18 cellular contexts compared by ENCODE assay signal in genomic region chr12:49518914-49519573, GRCh38. TPM values are rescaled to one million over a fixed set of nuclear protein-coding genes. Genes with fewer than 3 reads are reported as not detected.
DNase-seq lines count a peak whose midpoint lies in the region; ATAC-seq and TF ChIP-seq lines count a peak whose summit lies in the region.
"Had no signal": no experiment of that assay in that cellular context is flagged by ENCODE, and none has a peak within 500 bp of the region (broad histone marks: within the 10 kb centered on the region; RNA-seq: fewer than 3 reads in every experiment).

No MANE protein-coding gene starts in this region.

- peaks cover 17 to 18% of the 10 kb centered on the region in 2 experiments for H3K36me3 ChIP-seq in HCT116 (ENCODE audit: control insufficient read depth in 1 of 2, insufficient read depth in 2 of 2, low read length in 2 of 2)

- peak overlapping the region; percentile 84 for H3K27ac ChIP-seq in HCT116 (ENCODE audit: low read depth, low read length)
- H3K27ac ChIP-seq: BLaER1, gastroesophageal sphincter had no signal

- peak overlapping the region; percentile 5; the same call in 1 of the 2 replicates for H3K9ac ChIP-seq in HCT116 (ENCODE audit: low read length)
- H3K9ac ChIP-seq: BLaER1 had no signal

- peaks cover 46 to 52% of the 10 kb centered on the region in 2 experiments for H3K4me1 ChIP-seq in HCT116 (ENCODE audit: control insufficient read depth in 1 of 2, insufficient read depth in 2 of 2, low read length in 2 of 2)
- H3K4me1 ChIP-seq: gastroesophageal sphincter had no signal

- no TSS peak for BruUV-seq in HCT116 (replicated peaks; lab: Mats Ljungman, UMichigan)

- TF ChIP-seq POLR2A in HCT116 (IDR thresholded peaks at IDR 0.05; ENCODE audit: borderline replicate concordance, extremely low read depth, insufficient read depth, insufficient read length) = no peak

- RAD21 ChIA-PET in HCT116 (lab: Charles Lee; ENCODE audit: low non-redundant PET in 1 of 2, low total read pairs in 2 of 2, uncharacterized antibody in 2 of 2, unreplicated experiment in 2 of 2) = interaction anchor here in 1 of 2 experiments (1.2 kb wide), 1 partner anchor 161 kb away, joined by 5 read pairs; no protein-coding TSS in a partner anchor

- H3K4me3 ChIP-seq in HCT116 (replicated peaks in 1 of 2; ENCODE audit: low read depth in 1 of 2, low read length in 2 of 2) = no peak overlapping the region
- no peak overlapping the region for H3K4me3 ChIP-seq in astrocyte of the cerebellum (ENCODE audit: low read depth, low read length)
- H3K4me3 ChIP-seq: BLaER1, gastroesophageal sphincter had no signal

- POLR2A ChIA-PET in HCT116 (lab: Charles Lee) = interaction anchor here (0.6 to 1.1 kb wide), 4 partner anchors 8 to 182 kb away, joined by 3 to 4 read pairs (median 4); partner anchors contain the start of gene SPATS2

- ATAC-seq in HCT116 (peak; percentile 52), GM18520 (IDR thresholded peaks at IDR 0.05; ENCODE audit: unreplicated experiment) (no peak)
- ATAC-seq: gastroesophageal sphincter, Panc1, T-helper 17 cell had no signal

- CTCF ChIA-PET in HCT116 (lab: Charles Lee) = interaction anchor here (1.1 to 2.4 kb wide), 3 partner anchors 35 to 171 kb away, joined by 3 to 17 read pairs (median 5); no protein-coding TSS in a partner anchor

- no peaks in the 10 kb centered on the region for H3K27me3 ChIP-seq in HCT116 (ENCODE audit: insufficient read depth, low read length)
- H3K27me3 ChIP-seq: BLaER1, gastroesophageal sphincter had no signal

- no peaks in the 10 kb centered on the region for H3K9me3 ChIP-seq in HCT116 (ENCODE audit: control insufficient read depth in 1 of 2, insufficient read depth in 1 of 2, low read depth in 1 of 2, low read length in 2 of 2)
- H3K9me3 ChIP-seq: BLaER1, gastroesophageal sphincter had no signal

- H4K20me1 ChIP-seq in HCT116 (ENCODE audit: insufficient read depth) = no peaks in the 10 kb centered on the region
- H4K20me1 ChIP-seq: BLaER1 had no signal

- no peaks in the 10 kb centered on the region for H3K79me2 ChIP-seq in HCT116 (ENCODE audit: insufficient read depth, low read length)

- intact Hi-C loops in HCT116 (cut with micrococcal nuclease) = no loop called here

- H3K9me2 ChIP-seq in HCT116 (ENCODE audit: insufficient read depth) = no peaks in the 10 kb centered on the region

- in situ Hi-C loops in astrocyte of the cerebellum (cut with HindIII; ENCODE audit: low sequenced_read_pairs) = loop anchor here (5.0 kb wide), 1 partner anchor 53 kb away; no protein-coding TSS in a partner anchor

- peak overlapping the region; percentile 55 for H3K4me2 ChIP-seq in HCT116 (ENCODE audit: low read length)
- H3K4me2 ChIP-seq: BLaER1 had no signal

- H2AFZ ChIP-seq in HCT116 (ENCODE audit: low read depth, low read length, poor library complexity, severe bottlenecking) = no peak overlapping the region

- DNase-seq in AG08395 (ENCODE audit: low spot score) = peak; percentile 48
- no peak for DNase-seq in HCT116 (ENCODE audit: low read depth, low spot score)
- peak; percentile 39 for DNase-seq in astrocyte of the cerebellum (ENCODE audit: low read depth)
- DNase-seq in kidney glomerular epithelial cell (lab: John Stamatoyannopoulos, UW) = peak; percentile 38
- DNase-seq in retina = no peak
- no peak for DNase-seq in anterior cingulate cortex (lab: John Stamatoyannopoulos, UW)
- DNase-seq in mucosa of gallbladder (ENCODE audit: low spot score) = no peak
- DNase-seq: activated CD4-positive, alpha-beta T cell treated with anti-CD3 and anti-CD28 coated beads for 4 hours; aorta; DND-41; NCI-H1417; NCI-H446 treated with DMSO at 0.1 percent for 48 hours; T-helper 17 cell; trophoblast cell had no signal

- TF ChIP-seq CTCF in HCT116 (IDR thresholded peaks at IDR 0.05 in 2 of 3, conservative IDR thresholded peaks at IDR 0.05 in 1 of 3; ENCODE audit: borderline replicate concordance in 1 of 3, insufficient read depth in 1 of 3, low read depth in 2 of 3, low read length in 2 of 3) (no peak), astrocyte of the cerebellum (IDR thresholded peaks at IDR 0.05; ENCODE audit: low read depth, low read length, missing control alignments) (no peak)

- no peak for TF ChIP-seq RAD21 in HCT116 (IDR thresholded peaks at IDR 0.05; ENCODE audit: low read depth)

TF ChIP-seq in HCT116, 20 proteins besides CTCF, POLR2A, EP300 and RAD21:
- TF ChIP-seq EZH2phosphoT487 (IDR thresholded peaks at IDR 0.05; ENCODE audit: borderline replicate concordance) = no peak
- peak; percentile 19 for TF ChIP-seq YY1 (IDR thresholded peaks at IDR 0.05; ENCODE audit: extremely low read depth, insufficient replicate concordance, low read depth, low read length)
- TF ChIP-seq EZH2 (IDR thresholded peaks at IDR 0.05) = no peak
- peak; percentile 47; the same call in 1 of the 2 replicates for TF ChIP-seq SRF (IDR thresholded peaks at IDR 0.05; ENCODE audit: low read depth)
- TF ChIP-seq, protein P1, sequence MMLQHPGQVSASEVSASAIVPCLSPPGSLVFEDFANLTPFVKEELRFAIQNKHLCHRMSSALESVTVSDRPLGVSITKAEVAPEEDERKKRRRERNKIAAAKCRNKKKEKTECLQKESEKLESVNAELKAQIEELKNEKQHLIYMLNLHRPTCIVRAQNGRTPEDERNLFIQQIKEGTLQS (IDR thresholded peaks at IDR 0.05) = peak; percentile 16; the same call in 1 of the 2 replicates
- TF ChIP-seq CBX3 (IDR thresholded peaks at IDR 0.05; ENCODE audit: low read depth) = 0 out of 2 replicates have a peak, but pooled peaks have one; percentile 68
- TF ChIP-seq JUND (IDR thresholded peaks at IDR 0.05) = peak; percentile 84
- 0 out of 2 replicates have a peak, but pooled peaks have one; percentile 32 for TF ChIP-seq SIN3A (IDR thresholded peaks at IDR 0.05; ENCODE audit: low read depth)
- no peak for TF ChIP-seq MAX (IDR thresholded peaks at IDR 0.05)
- TF ChIP-seq CEBPB (IDR thresholded peaks at IDR 0.05; ENCODE audit: low read depth) = 0 out of 2 replicates have a peak, but pooled peaks have one; percentile 40
- TF ChIP-seq FOSL1 (IDR thresholded peaks at IDR 0.05; ENCODE audit: low read depth) = peak; percentile 83
- peak; percentile 76 for TF ChIP-seq SP1 (IDR thresholded peaks at IDR 0.05; ENCODE audit: low read depth)
- TF ChIP-seq, protein P2, sequence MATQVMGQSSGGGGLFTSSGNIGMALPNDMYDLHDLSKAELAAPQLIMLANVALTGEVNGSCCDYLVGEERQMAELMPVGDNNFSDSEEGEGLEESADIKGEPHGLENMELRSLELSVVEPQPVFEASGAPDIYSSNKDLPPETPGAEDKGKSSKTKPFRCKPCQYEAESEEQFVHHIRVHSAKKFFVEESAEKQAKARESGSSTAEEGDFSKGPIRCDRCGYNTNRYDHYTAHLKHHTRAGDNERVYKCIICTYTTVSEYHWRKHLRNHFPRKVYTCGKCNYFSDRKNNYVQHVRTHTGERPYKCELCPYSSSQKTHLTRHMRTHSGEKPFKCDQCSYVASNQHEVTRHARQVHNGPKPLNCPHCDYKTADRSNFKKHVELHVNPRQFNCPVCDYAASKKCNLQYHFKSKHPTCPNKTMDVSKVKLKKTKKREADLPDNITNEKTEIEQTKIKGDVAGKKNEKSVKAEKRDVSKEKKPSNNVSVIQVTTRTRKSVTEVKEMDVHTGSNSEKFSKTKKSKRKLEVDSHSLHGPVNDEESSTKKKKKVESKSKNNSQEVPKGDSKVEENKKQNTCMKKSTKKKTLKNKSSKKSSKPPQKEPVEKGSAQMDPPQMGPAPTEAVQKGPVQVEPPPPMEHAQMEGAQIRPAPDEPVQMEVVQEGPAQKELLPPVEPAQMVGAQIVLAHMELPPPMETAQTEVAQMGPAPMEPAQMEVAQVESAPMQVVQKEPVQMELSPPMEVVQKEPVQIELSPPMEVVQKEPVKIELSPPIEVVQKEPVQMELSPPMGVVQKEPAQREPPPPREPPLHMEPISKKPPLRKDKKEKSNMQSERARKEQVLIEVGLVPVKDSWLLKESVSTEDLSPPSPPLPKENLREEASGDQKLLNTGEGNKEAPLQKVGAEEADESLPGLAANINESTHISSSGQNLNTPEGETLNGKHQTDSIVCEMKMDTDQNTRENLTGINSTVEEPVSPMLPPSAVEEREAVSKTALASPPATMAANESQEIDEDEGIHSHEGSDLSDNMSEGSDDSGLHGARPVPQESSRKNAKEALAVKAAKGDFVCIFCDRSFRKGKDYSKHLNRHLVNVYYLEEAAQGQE (IDR thresholded peaks at IDR 0.05; ENCODE audit: low read depth) = no peak
- TF ChIP-seq POLR2AphosphoS5 (IDR thresholded peaks at IDR 0.05; ENCODE audit: low read depth, low read length) = peak; percentile 40; the same call in 1 of the 2 replicates
- peak; percentile 74 for TF ChIP-seq TCF7L2 (IDR thresholded peaks at IDR 0.05; ENCODE audit: borderline replicate concordance, extremely low read depth, insufficient read depth, insufficient read length)
- no peak for TF ChIP-seq ZFX (IDR thresholded peaks at IDR 0.05)
- TF ChIP-seq ZBTB33 (IDR thresholded peaks at IDR 0.05; ENCODE audit: extremely low read depth, insufficient replicate concordance, low read length) = no peak

RNA-seq across cellular contexts. Expression of gene KCNH3, which starts 19.8 kb away (rescaled TPM):
- 35.3 TPM for total RNA-seq in HCT116 (2021; ENCODE audit: unreplicated experiment)
- 20.4 and 22.5 TPM in 2 replicates for polyA plus RNA-seq in HCT116 (2012)
- total RNA-seq in mucosa of gallbladder = 22.6 TPM

RNA-seq across cellular contexts. Expression of gene MCRS1, which starts 48.9 kb away (rescaled TPM):
- 91.9 TPM for total RNA-seq in HCT116 (2021; ENCODE audit: unreplicated experiment)
- 72.1 and 82.4 TPM in 2 replicates for polyA plus RNA-seq in HCT116 (2012)
- total RNA-seq in mucosa of gallbladder = 64.5 TPM

Comparison
In these comparisons a context has a peak if more than half of its experiments do, and no peak if none do; other contexts are left out.
1. DNase-seq: peak in AG08395 (single experiment), astrocyte of the cerebellum (single experiment) and kidney glomerular epithelial cell (single experiment); none in HCT116 (single experiment), retina (single experiment), anterior cingulate cortex (0 of 58) and mucosa of gallbladder (single experiment).